ENCODE assay signal across 35 cellular contexts in the genomic region with DNA sequence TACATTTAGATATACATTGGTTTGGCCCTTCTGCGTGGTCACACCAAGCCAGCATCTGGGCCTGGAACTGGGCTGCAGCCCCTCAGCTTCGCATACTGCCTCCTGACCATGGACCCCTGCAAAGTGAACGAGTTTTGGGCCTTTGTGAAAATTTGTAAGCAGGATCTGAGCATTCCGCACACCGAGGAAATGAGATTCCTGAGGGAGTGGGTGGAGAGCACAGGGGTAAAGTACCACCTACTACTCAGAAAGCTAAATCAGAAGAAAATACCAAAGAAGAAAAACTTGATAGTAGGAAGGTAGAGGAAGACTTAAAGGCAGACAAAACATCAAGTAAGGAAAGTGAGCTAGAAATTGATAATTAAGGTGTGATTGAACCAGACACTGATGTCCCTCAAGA. TPM values are rescaled to one million over a fixed set of nuclear protein-coding genes. Genes with fewer than 3 reads are reported as not detected.
"Had no signal": no experiment of that assay in that cellular context is flagged by ENCODE, and none has a peak within 500 bp of the region (broad histone marks: within the 10 kb centered on the region; RNA-seq: fewer than 3 reads in every experiment).

No MANE protein-coding gene starts in this region.

- H3K9ac ChIP-seq: parathyroid adenoma had no signal

- H3K9me3 Mint-ChIP-seq: neural crest cell had no signal

- H3K4me3 Mint-ChIP-seq: activated B cell treated with CpG ODN at 0.5 μM for 24 hours; activated CD8-positive, alpha-beta T cell treated with anti-CD3 and anti-CD28 coated beads for 36 hours; activated T-cell treated with anti-CD3 and anti-CD28 coated beads, Interleukin-2, amount 50 U/mL, for 4 hours; activated T-helper 17 cell treated with anti-CD3 and anti-CD28 coated beads, Interleukin-2, amount 50 U/mL, for 72 hours; effector memory CD8-positive, alpha-beta T cell; immature natural killer cell; naive thymus-derived CD8-positive, alpha-beta T cell; neural crest cell; stimulated activated effector memory CD8-positive, alpha-beta T cell treated with anti-CD3 and anti-CD28 coated beads, Interleukin-12 subunit alpha, Interleukin-12 subunit beta, amount 100 ng/mL, for 72 hours; stimulated activated naive CD8-positive, alpha-beta T cell treated with anti-CD3 and anti-CD28 coated beads, Interleukin-15, amount 100 ng/mL, for 72 hours had no signal

- H3K27me3 ChIP-seq: body of pancreas, gastroesophageal sphincter, upper lobe of right lung had no signal

- H3K4me1 Mint-ChIP-seq: activated B cell treated with CpG ODN at 0.5 μM for 24 hours; activated T-helper 17 cell treated with anti-CD3 and anti-CD28 coated beads, Interleukin-2, amount 50 U/mL, for 72 hours; immature natural killer cell; naive thymus-derived CD8-positive, alpha-beta T cell; neural crest cell; stimulated activated effector memory CD8-positive, alpha-beta T cell treated with anti-CD3 and anti-CD28 coated beads, Interleukin-12 subunit alpha, Interleukin-12 subunit beta, amount 100 ng/mL, for 72 hours had no signal

- H3K4me3 ChIP-seq: body of pancreas, gastroesophageal sphincter, skin epidermis, upper lobe of right lung had no signal

- H3K27me3 Mint-ChIP-seq: activated B cell treated with CpG ODN at 0.5 μM for 24 hours; activated CD8-positive, alpha-beta T cell treated with anti-CD3 and anti-CD28 coated beads for 36 hours; stimulated activated naive CD8-positive, alpha-beta T cell treated with anti-CD3 and anti-CD28 coated beads, Interleukin-15, amount 100 ng/mL, for 72 hours had no signal

- H3K4me1 ChIP-seq: body of pancreas, gastroesophageal sphincter, parathyroid adenoma, upper lobe of right lung had no signal

- ATAC-seq: activated CD8-positive, alpha-beta T cell treated with anti-CD3 and anti-CD28 coated beads for 36 hours; activated naive CD4-positive, alpha-beta T cell treated with anti-CD3 and anti-CD28 coated beads, Interleukin-2, amount 50 U/mL, for 72 hours; activated T-cell treated with anti-CD3 and anti-CD28 coated beads, Interleukin-2, amount 50 U/mL, for 4 hours; activated T-helper 17 cell treated with anti-CD3 and anti-CD28 coated beads, Interleukin-2, amount 50 U/mL, for 72 hours; body of pancreas; effector memory CD8-positive, alpha-beta T cell; gastroesophageal sphincter; left colon; naive thymus-derived CD8-positive, alpha-beta T cell; right cardiac atrium; stimulated activated effector memory CD8-positive, alpha-beta T cell treated with anti-CD3 and anti-CD28 coated beads, Interleukin-12 subunit alpha, Interleukin-12 subunit beta, amount 100 ng/mL, for 72 hours; stimulated activated naive CD8-positive, alpha-beta T cell treated with anti-CD3 and anti-CD28 coated beads, Interleukin-15, amount 100 ng/mL, for 72 hours; upper lobe of right lung had no signal

- DNase-seq: activated B cell treated with CpG ODN at 0.5 μM for 24 hours; activated CD4-positive, alpha-beta T cell treated with anti-CD3 and anti-CD28 coated beads, Interleukin-2, amount 50 U/mL, for 1 hour; activated CD8-positive, alpha-beta T cell treated with anti-CD3 and anti-CD28 coated beads for 36 hours; activated gamma-delta T cell treated with Interleukin-2 at 50 U/mL for 16 hours; activated T-cell treated with anti-CD3 and anti-CD28 coated beads, Interleukin-2, amount 50 U/mL, for 4 hours; anterior cingulate cortex; body of pancreas; cerebellar nuclear complex; cortex of kidney; effector memory CD8-positive, alpha-beta T cell; hippocampal formation; immature natural killer cell; kidney; left colon; mammary epithelial cell; midbrain; naive thymus-derived CD8-positive, alpha-beta T cell; occipital lobe; right cardiac atrium; stimulated activated CD4-positive, alpha-beta T cell treated with anti-CD3 and anti-CD28 coated beads, Interleukin-12 subunit alpha, Interleukin-12 subunit beta, amount 100 ng/mL, for 4 hours; stimulated activated CD4-positive, alpha-beta T cell treated with anti-CD3 and anti-CD28 coated beads, Interleukin-4, amount 100 ng/mL, for 1 hour; stimulated activated naive CD8-positive, alpha-beta T cell treated with anti-CD3 and anti-CD28 coated beads, Interleukin-15, amount 100 ng/mL, for 72 hours; substantia nigra; T-helper 2 cell; upper lobe of right lung had no signal

- H3K9me3 ChIP-seq: body of pancreas, upper lobe of right lung had no signal

- H3K36me3 Mint-ChIP-seq: activated naive CD4-positive, alpha-beta T cell treated with anti-CD3 and anti-CD28 coated beads, Interleukin-2, amount 50 U/mL, for 72 hours; stimulated activated effector memory CD8-positive, alpha-beta T cell treated with anti-CD3 and anti-CD28 coated beads, Interleukin-12 subunit alpha, Interleukin-12 subunit beta, amount 100 ng/mL, for 72 hours had no signal

- H3K27ac Mint-ChIP-seq: activated B cell treated with CpG ODN at 0.5 μM for 24 hours; activated CD8-positive, alpha-beta T cell treated with anti-CD3 and anti-CD28 coated beads for 36 hours; activated T-helper 17 cell treated with anti-CD3 and anti-CD28 coated beads, Interleukin-2, amount 50 U/mL, for 72 hours; effector memory CD8-positive, alpha-beta T cell; immature natural killer cell; stimulated activated effector memory CD8-positive, alpha-beta T cell treated with anti-CD3 and anti-CD28 coated beads, Interleukin-12 subunit alpha, Interleukin-12 subunit beta, amount 100 ng/mL, for 72 hours; stimulated activated naive CD8-positive, alpha-beta T cell treated with anti-CD3 and anti-CD28 coated beads, Interleukin-15, amount 100 ng/mL, for 72 hours had no signal

- H3K79me2 ChIP-seq: parathyroid adenoma had no signal

- H3K27ac ChIP-seq: body of pancreas, gastroesophageal sphincter, parathyroid adenoma, skin epidermis, upper lobe of right lung had no signal

- H3K36me3 ChIP-seq: gastroesophageal sphincter, upper lobe of right lung had no signal

RNA-seq across cellular contexts. Expression of gene RPEL1, which starts 30.1 kb away (rescaled TPM):
- total RNA-seq: activated B cell treated with CpG ODN at 0.5 μM for 24 hours; activated CD8-positive, alpha-beta T cell treated with anti-CD3 and anti-CD28 coated beads for 36 hours; activated naive CD4-positive, alpha-beta T cell treated with anti-CD3 and anti-CD28 coated beads, Interleukin-2, amount 50 U/mL, for 72 hours; activated T-helper 17 cell treated with anti-CD3 and anti-CD28 coated beads, Interleukin-2, amount 50 U/mL, for 72 hours; body of pancreas; endothelial cell of umbilical vein; gastroesophageal sphincter; kidney; left colon; liver; naive thymus-derived CD8-positive, alpha-beta T cell; neural crest cell; right cardiac atrium; upper lobe of right lung had no signal
- polyA plus RNA-seq: adipose tissue; immature natural killer cell; liver; naive thymus-derived CD8-positive, alpha-beta T cell; right cardiac atrium had no signal
